ENCODE assay signal across 9 cellular contexts in genomic region chr22:24157783-24158170, GRCh38. TPM values are rescaled to one million over a fixed set of nuclear protein-coding genes. Genes with fewer than 3 reads are reported as not detected.
DNase-seq lines count a peak whose midpoint lies in the region; ATAC-seq, FAIRE-seq and TF ChIP-seq lines count a peak whose summit lies in the region.
"Had no signal": no experiment of that assay in that cellular context is flagged by ENCODE, and none has a peak within 500 bp of the region (broad histone marks: within the 10 kb centered on the region; RNA-seq: fewer than 3 reads in every experiment).

No MANE protein-coding gene starts in this region.

- peaks cover 11% of the 10 kb centered on the region; the same call in 1 of the 2 replicates for H3K27me3 ChIP-seq in GM23338 (ENCODE audit: insufficient read depth)
- no peaks in the 10 kb centered on the region for H3K27me3 ChIP-seq in naive thymus-derived CD4-positive, alpha-beta T cell (ENCODE audit: control insufficient read depth in 2 of 2, insufficient read depth in 2 of 2, low read length in 2 of 2)

- H3K36me3 ChIP-seq in GM23338 (ENCODE audit: insufficient read depth) (no peaks in the 10 kb centered on the region), mucosa of descending colon (ENCODE audit: low read depth) (no peaks in the 10 kb centered on the region)
- peaks cover 0 to 47% (median 0%) of the 10 kb centered on the region in 3 experiments for H3K36me3 ChIP-seq in naive thymus-derived CD4-positive, alpha-beta T cell (ENCODE audit: control insufficient read depth in 2 of 3, insufficient read depth in 3 of 3, low read length in 3 of 3)

- no peak for ATAC-seq in A549
- no peak for ATAC-seq in GM23338
- ATAC-seq in naive thymus-derived CD4-positive, alpha-beta T cell, result no peak
- ATAC-seq in mucosa of descending colon, result no peak
- ATAC-seq in HG02981 (IDR thresholded peaks at IDR 0.05; ENCODE audit: unreplicated experiment), result no peak
- ATAC-seq in GM18861 (IDR thresholded peaks at IDR 0.05; ENCODE audit: unreplicated experiment), result no peak

- H3K27me3 Mint-ChIP-seq in GM23338 (ENCODE audit: insufficient read depth, low read depth, poor library complexity), result peaks cover 19% of the 10 kb centered on the region
- no peaks in the 10 kb centered on the region for H3K27me3 Mint-ChIP-seq in naive thymus-derived CD4-positive, alpha-beta T cell

- POLR2A ChIA-PET in A549 (lab: Yijun Ruan, JAX), result no interaction called here
- POLR2A ChIA-PET in naive thymus-derived CD4-positive, alpha-beta T cell (lab: Charles Lee), result interaction anchor here (0.9 to 14.4 kb wide), 4 partner anchors 14 to 51 kb away, joined by 3 to 296 read pairs (median 10); no protein-coding TSS in a partner anchor

- H3K4me2 ChIP-seq in A549 (peak overlapping the region; percentile 92; the same call in 2 of the 3 replicates), GM23338 (peak overlapping the region; percentile 97)

- H3K4me1 ChIP-seq in A549 (peaks cover 14% of the 10 kb centered on the region), GM23338 (ENCODE audit: insufficient read depth) (peaks cover 18% of the 10 kb centered on the region), mucosa of descending colon (ENCODE audit: low read depth) (peaks cover 18% of the 10 kb centered on the region)
- H3K4me1 ChIP-seq in naive thymus-derived CD4-positive, alpha-beta T cell (ENCODE audit: control insufficient read depth in 2 of 2, insufficient read depth in 2 of 2, low read length in 2 of 2), result peaks cover 50 to 57% of the 10 kb centered on the region in 2 donors

- H3K4me3 Mint-ChIP-seq in GM23338, result peak overlapping the region; percentile 75
- H3K4me3 Mint-ChIP-seq in naive thymus-derived CD4-positive, alpha-beta T cell, result peak overlapping the region; percentile 73 to 97 (median 94)

- no peaks in the 10 kb centered on the region for H3K9me2 ChIP-seq in GM23338 (ENCODE audit: insufficient read depth)

- H3K36me3 Mint-ChIP-seq in GM23338 (ENCODE audit: low read depth), result no peaks in the 10 kb centered on the region
- H3K36me3 Mint-ChIP-seq in naive thymus-derived CD4-positive, alpha-beta T cell, result peaks cover 0 to 6% (median 0%) of the 10 kb centered on the region in 5 donors

- no peak for TF ChIP-seq EP300 in A549 (IDR thresholded peaks at IDR 0.05)

- H3K9me3 Mint-ChIP-seq in GM23338, result no peaks in the 10 kb centered on the region
- no peaks in the 10 kb centered on the region for H3K9me3 Mint-ChIP-seq in naive thymus-derived CD4-positive, alpha-beta T cell

- no peak for FAIRE-seq in A549 (lab: Jason Lieb, UNC)

- H3F3A ChIP-seq in GM23338 (replicated peaks; ENCODE audit: low read depth), result 0 out of 2 replicates have a peak, but pooled peaks cover 2% of the 10 kb centered on the region

- H3K9me3 ChIP-seq in A549 (no peaks in the 10 kb centered on the region), mucosa of descending colon (no peaks in the 10 kb centered on the region)
- H3K9me3 ChIP-seq in naive thymus-derived CD4-positive, alpha-beta T cell (ENCODE audit: control insufficient read depth in 2 of 3, low read length in 3 of 3), result no peaks in the 10 kb centered on the region

- TF ChIP-seq POLR2A in A549 (IDR thresholded peaks at IDR 0.05; ENCODE audit: low read length), result no peak

- no peak for DNase-seq in A549 (ENCODE audit: low read depth in 1 of 2, low spot score in 1 of 2)
- DNase-seq in GM23338 (ENCODE audit: low spot score), result no peak
- no peak for DNase-seq in naive thymus-derived CD4-positive, alpha-beta T cell
- no peak for DNase-seq in mucosa of descending colon
- no peak for DNase-seq in NCI-H345 treated with DMSO at 0.1 percent for 48 hours (lab: John Stamatoyannopoulos, UW; ENCODE audit: unreplicated experiment)
- DNase-seq: NCI-H1694 had no signal

- TF ChIP-seq CTCF in A549 (IDR thresholded peaks at IDR 0.05) (no peak), GM23338 (conservative IDR thresholded peaks at IDR 0.05; ENCODE audit: low read depth in 2 of 2) (no peak), mucosa of descending colon (IDR thresholded peaks at IDR 0.05) (no peak)

- peaks cover 37% of the 10 kb centered on the region for H3K4me1 Mint-ChIP-seq in GM23338
- peaks cover 54 to 85% (median 71%) of the 10 kb centered on the region in 7 donors for H3K4me1 Mint-ChIP-seq in naive thymus-derived CD4-positive, alpha-beta T cell

- H3K27ac Mint-ChIP-seq in GM23338, result no peak overlapping the region
- H3K27ac Mint-ChIP-seq in naive thymus-derived CD4-positive, alpha-beta T cell, result peak overlapping the region; percentile 52 to 93 (median 88)

- no peak for TF ChIP-seq RAD21 in A549 (conservative IDR thresholded peaks at IDR 0.05 in 1 of 2, IDR thresholded peaks at IDR 0.05 in 1 of 2)

- no peaks in the 10 kb centered on the region for H3K79me2 ChIP-seq in GM23338 (replicated peaks; ENCODE audit: insufficient read depth)

- 93% methylated on average over 5 of the region's 11 CpGs for WGBS in A549 (ENCODE audit: missing lambda C conversion rate)

- H3K4me3 ChIP-seq in A549 (no peak overlapping the region), GM23338 (no peak overlapping the region), mucosa of descending colon (no peak overlapping the region)
- H3K4me3 ChIP-seq in naive thymus-derived CD4-positive, alpha-beta T cell (ENCODE audit: low read length), result peak overlapping the region; percentile 97

- intact Hi-C loops in naive thymus-derived CD4-positive, alpha-beta T cell (cut with micrococcal nuclease), result loop anchor here (1.0 to 5.0 kb wide), 9 partner anchors 11 to 371 kb away; partner anchors contain the start of genes CABIN1 (in 2 of the 2), MIF (in 1 of the 2) and SMARCB1 (in 1 of the 2)
- intact Hi-C loops in mucosa of descending colon (cut with DNase I, micrococcal nuclease), result no loop called here

- H2AFZ ChIP-seq in GM23338, result no peak overlapping the region

- H3K27ac ChIP-seq in A549 (peak overlapping the region; percentile 71 to 96; a peak in 4 of 6 replicates), GM23338 (ENCODE audit: low read depth) (no peak overlapping the region), angular gyrus (ENCODE audit: low read depth, low read length) (peak overlapping the region; percentile 74)
- H3K27ac ChIP-seq in naive thymus-derived CD4-positive, alpha-beta T cell (ENCODE audit: low read depth, low read length), result peak overlapping the region; percentile 79

- CTCF ChIA-PET in A549 (lab: Yijun Ruan, JAX), result interaction anchor here (0.6 to 6.8 kb wide), 20 partner anchors 9 to 364 kb away, joined by 3 to 75 read pairs (median 6); partner anchors contain the start of gene SUSD2
- CTCF ChIA-PET in naive thymus-derived CD4-positive, alpha-beta T cell (lab: Charles Lee), result interaction anchor here (0.8 to 7.9 kb wide), 11 partner anchors 10 to 85 kb away, joined by 3 to 109 read pairs (median 9); no protein-coding TSS in a partner anchor

- no peaks in the 10 kb centered on the region for H4K20me1 ChIP-seq in GM23338 (replicated peaks; ENCODE audit: insufficient read depth)

TF ChIP-seq in A549, 52 proteins besides CTCF, POLR2A, EP300 and RAD21:
- TF ChIP-seq CHD2 (IDR thresholded peaks at IDR 0.05; ENCODE audit: low read length, partially characterized antibody), result no peak

TF ChIP-seq in GM23338, 12 proteins besides CTCF, POLR2A, EP300 and RAD21 (continues in another document):
- TF ChIP-seq NANOG (IDR thresholded peaks at IDR 0.05; ENCODE audit: borderline replicate concordance), result no peak
- no peak for TF ChIP-seq EZH2 (IDR thresholded peaks at IDR 0.05; ENCODE audit: low read depth, unreplicated experiment)
- TF ChIP-seq ETS1 (IDR thresholded peaks at IDR 0.05), result no peak
- TF ChIP-seq EZH2phosphoT487 (IDR thresholded peaks at IDR 0.05; ENCODE audit: unreplicated experiment), result no peak
- no peak for TF ChIP-seq STAT1 (IDR thresholded peaks at IDR 0.05; ENCODE audit: unreplicated experiment)
- no peak for TF ChIP-seq ZNF331 (CRISPR knock-in tag; IDR thresholded peaks at IDR 0.05; ENCODE audit: low read depth)
- TF ChIP-seq CREB1 (CRISPR knock-in tag; IDR thresholded peaks at IDR 0.05; ENCODE audit: low read depth), result no peak

RNA-seq across cellular contexts. Expression of gene SUSD2, which starts 23.5 kb away (rescaled TPM):
- polyA plus RNA-seq in A549 (2011; rRNA removed) (12.4 and 12.7 TPM in 2 replicates), A549 (2017; fragmentation: RNase III; extraction: RNeasy Plus Mini Kit Qiagen cat#74134 plus additional on column Dnase treatment) (51.4 to 60.9 TPM (median 51.9 TPM) in 3 replicates), GM23338 (2016; fragmentation: Nextera tagmentation; extraction: Ambion mirVana) (0.68 and 0.74 TPM in 2 replicates)
- 12.0 and 14.3 TPM in 2 replicates for polyA plus RNA-seq in A549 (2012; cell fraction: cytosol; rRNA removed)
- 49.1 and 70.7 TPM in 2 replicates for polyA plus RNA-seq in A549 (2012; cell fraction: nucleus; rRNA removed)
- 9.4 and 12.1 TPM in 2 replicates for polyA minus RNA-seq in A549 (2011; rRNA and poly(A)+ RNA removed)
- total RNA-seq in GM23338 (2014; rRNA removed; shearing (Covaris generic)), result 2.1 and 2.2 TPM in 2 replicates
- total RNA-seq in naive thymus-derived CD4-positive, alpha-beta T cell, result 1 to 10 TPM; 1.0 to 2.3 (median 1.7) TPM
- under 1 TPM in 1 of 2 donors, not detected in 1; 0.40 TPM for polyA plus RNA-seq in naive thymus-derived CD4-positive, alpha-beta T cell
- total RNA-seq in mucosa of descending colon, result 1 to 10 TPM; 1.3 to 3.9 (median 3.3) TPM

Comparison
In these comparisons a context has a peak if more than half of its experiments do, and no peak if none do; other contexts are left out.
1. intact Hi-C loops: an anchor here in naive thymus-derived CD4-positive, alpha-beta T cell (1.0 to 5.0 kb wide); none called in mucosa of descending colon.